ENCODE assay signal across 26 cellular contexts in genomic region chr1:212326541-212326940, GRCh38.
"Had no signal": no experiment of that assay in that cellular context is flagged by ENCODE, and none has a peak within 500 bp of the region (broad histone marks: within the 10 kb centered on the region; RNA-seq: fewer than 3 reads in every experiment).

No MANE protein-coding gene starts in this region.

- H3K4me3 ChIP-seq: colonic mucosa, esophagus squamous epithelium, gastrocnemius medialis, heart right ventricle, left ventricle myocardium inferior, lower lobe of right lung had no signal

- H3K4me3 Mint-ChIP-seq: dendritic cell treated with granulocyte-macrophage colony-stimulating factor and Interleukin-4, amounts not matched to agents 40 ng/mL and 50 ng/mL, for 4 days; effector memory CD8-positive, alpha-beta T cell; endodermal cell; memory B cell had no signal

- H3K27ac ChIP-seq: colonic mucosa, epithelial cell of prostate, esophagus squamous epithelium, gastrocnemius medialis, heart right ventricle, left ventricle myocardium inferior, lower lobe of right lung had no signal

- H3K27me3 Mint-ChIP-seq: dendritic cell treated with granulocyte-macrophage colony-stimulating factor and Interleukin-4, amounts not matched to agents 40 ng/mL and 50 ng/mL, for 4 days; effector memory CD8-positive, alpha-beta T cell; memory B cell had no signal

- H3K9me3 ChIP-seq: colonic mucosa, esophagus squamous epithelium, gastrocnemius medialis, heart right ventricle, left ventricle myocardium inferior, lower lobe of right lung had no signal

- H3K4me1 ChIP-seq: colonic mucosa had no signal

- H3K27me3 ChIP-seq: colonic mucosa, esophagus squamous epithelium, gastrocnemius medialis, heart right ventricle had no signal

- H3K36me3 ChIP-seq: colonic mucosa had no signal

- H3K9me3 Mint-ChIP-seq: dendritic cell treated with granulocyte-macrophage colony-stimulating factor and Interleukin-4, amounts not matched to agents 40 ng/mL and 50 ng/mL, for 4 days; effector memory CD8-positive, alpha-beta T cell; memory B cell had no signal

- FAIRE-seq: endometrium, keratinocyte had no signal

- H3K27ac Mint-ChIP-seq: dendritic cell treated with granulocyte-macrophage colony-stimulating factor and Interleukin-4, amounts not matched to agents 40 ng/mL and 50 ng/mL, for 4 days; endodermal cell; memory B cell had no signal

- DNase-seq: cerebellar nuclear complex; colonic mucosa; cortex of kidney; effector CD8-positive, alpha-beta T cell; effector memory CD8-positive, alpha-beta T cell; endodermal cell; erythroblast; esophagus squamous epithelium; foreskin fibroblast; foreskin melanocyte; gastrocnemius medialis; glutamatergic neuron; head of caudate nucleus; heart right ventricle; hippocampal formation; left cardiac atrium; left ventricle myocardium inferior; lower lobe of right lung; mesendoderm; midbrain had no signal

- ATAC-seq: effector memory CD8-positive, alpha-beta T cell; esophagus mucosa; gastrocnemius medialis; heart right ventricle; left cardiac atrium; lower lobe of right lung had no signal

- H3K4me1 Mint-ChIP-seq: endodermal cell had no signal
